ENCODE assay signal across 8 cellular contexts in genomic region chr12:101671839-101672238, GRCh38. TPM values are rescaled to one million over a fixed set of nuclear protein-coding genes. Genes with fewer than 3 reads are reported as not detected.
A peak's percentile ranks its signal among the peaks of the same experiment; 100 is the strongest.
DNase-seq lines count a peak whose midpoint lies in the region; ATAC-seq and TF ChIP-seq lines count a peak whose summit lies in the region.

No MANE protein-coding gene starts in this region.

- DNase-seq in CD14-positive monocyte (ENCODE audit: low spot score) (no peak), HL-60 (ENCODE audit: low read depth in 1 of 2, low spot score in 1 of 2) (peak; percentile 7 to 42), G401 (ENCODE audit: low spot score) (no peak)
- DNase-seq in effector memory CD4-positive, alpha-beta T cell = no peak
- no peak for DNase-seq in stimulated activated CD4-positive, alpha-beta T cell treated with anti-CD3 and anti-CD28 coated beads, Interleukin-2, amount 100 ng/mL, for 24 hours

- in situ Hi-C loops in G401 (cut with HindIII; ENCODE audit: low sequenced_read_pairs) = no loop called here

- ATAC-seq in GM18868 (IDR thresholded peaks at IDR 0.05; ENCODE audit: unreplicated experiment) = peak; percentile 9
- ATAC-seq in HG03565 (IDR thresholded peaks at IDR 0.05; ENCODE audit: unreplicated experiment) = no peak
- ATAC-seq in GM21526 (IDR thresholded peaks at IDR 0.05; ENCODE audit: low FRiP score, unreplicated experiment) = no peak

- H3K4me1 ChIP-seq in effector memory CD4-positive, alpha-beta T cell (ENCODE audit: control insufficient read depth, insufficient read depth, low read length, poor library complexity, severe bottlenecking) = no peaks in the 10 kb centered on the region

- H3K27me3 ChIP-seq in HL-60 (ENCODE audit: insufficient read depth, poor library complexity, severe bottlenecking) = no peaks in the 10 kb centered on the region
- no peaks in the 10 kb centered on the region for H3K27me3 ChIP-seq in effector memory CD4-positive, alpha-beta T cell (replicated peaks; ENCODE audit: control insufficient read depth, insufficient read depth, low read length, poor library complexity, severe bottlenecking)

- peak overlapping the region; percentile 49 for H3K27ac ChIP-seq in HL-60 (replicated peaks)
- no peak overlapping the region for H3K27ac ChIP-seq in effector memory CD4-positive, alpha-beta T cell (ENCODE audit: insufficient read depth, low read length, poor library complexity, severe bottlenecking)

- H3K27me3 Mint-ChIP-seq in CD14-positive monocyte (ENCODE audit: low read depth in 3 of 3) = peaks cover 0 to 2% (median 0%) of the 10 kb centered on the region in 3 donors

- no peaks in the 10 kb centered on the region for H3K36me3 ChIP-seq in effector memory CD4-positive, alpha-beta T cell (ENCODE audit: control insufficient read depth, insufficient read depth, low read length)

- no peaks in the 10 kb centered on the region for H3K9me3 ChIP-seq in effector memory CD4-positive, alpha-beta T cell (ENCODE audit: control insufficient read depth, low read length)

- no peak for TF ChIP-seq CTCF in CD14-positive monocyte (IDR thresholded peaks at IDR 0.05)
- TF ChIP-seq CTCF in HL-60 (IDR thresholded peaks at IDR 0.05; ENCODE audit: insufficient read depth, low read length) = no peak

- intact Hi-C loops in CD14-positive monocyte (cut with micrococcal nuclease) = loop anchor here in 1 of 2 donors (10.0 kb wide), 1 partner anchor 57 kb away; no protein-coding TSS in a partner anchor

- no peaks in the 10 kb centered on the region for H3K9me3 Mint-ChIP-seq in CD14-positive monocyte

- peaks cover 37% of the 10 kb centered on the region for H3K4me1 Mint-ChIP-seq in CD14-positive monocyte

- no peaks in the 10 kb centered on the region for H3K36me3 Mint-ChIP-seq in CD14-positive monocyte

- peak overlapping the region; percentile 56 to 80 for H3K4me3 Mint-ChIP-seq in CD14-positive monocyte

- no peak overlapping the region for H3K4me3 ChIP-seq in HL-60 (replicated peaks; ENCODE audit: insufficient read depth, low read length)
- H3K4me3 ChIP-seq in effector memory CD4-positive, alpha-beta T cell (ENCODE audit: insufficient read depth, low read depth, low read length, poor library complexity, severe bottlenecking) = peak overlapping the region; percentile 2

- H3K27ac Mint-ChIP-seq in CD14-positive monocyte = peak overlapping the region; percentile 91 to 98 (median 94)

RNA-seq across cellular contexts. Expression of gene CHPT1, which starts 25.6 kb away (rescaled TPM):
- polyA plus RNA-seq in CD14-positive monocyte = 10 to 100 TPM; 30.9 to 92.7 TPM
- total RNA-seq in G401 (2014; rRNA removed; shearing (Covaris generic)) = 52.4 and 58.0 TPM in 2 replicates

Comparison
In these comparisons a context has a peak if more than half of its experiments do, and no peak if none do; other contexts are left out.
1. DNase-seq: peak in HL-60 (2 of 2); none in CD14-positive monocyte (single experiment), effector memory CD4-positive, alpha-beta T cell (0 of 3), G401 (single experiment) and stimulated activated CD4-positive, alpha-beta T cell treated with anti-CD3 and anti-CD28 coated beads, Interleukin-2, amount 100 ng/mL, for 24 hours (0 of 2).